ENCODE assay signal across 7 cellular contexts in genomic region chr19:37334179-37335071, GRCh38. TPM values are rescaled to one million over a fixed set of nuclear protein-coding genes. Genes with fewer than 3 reads are reported as not detected.
DNase-seq lines count a peak whose midpoint lies in the region; ATAC-seq and TF ChIP-seq lines count a peak whose summit lies in the region.

No MANE protein-coding gene starts in this region.

- peaks cover 0 to 11% (median 0%) of the 10 kb centered on the region in 3 donors for H3K36me3 ChIP-seq in Peyer's patch

- no peaks in the 10 kb centered on the region for H3K27me3 Mint-ChIP-seq in neural crest cell (ENCODE audit: low read depth)
- H3K27me3 Mint-ChIP-seq in stimulated activated naive CD8-positive, alpha-beta T cell treated with anti-CD3 and anti-CD28 coated beads, Interleukin-15, Interleukin-2, amounts not matched to agents 100 ng/mL and 50 ng/mL, for 24 hours: no peaks in the 10 kb centered on the region

- ATAC-seq in GM18517 (IDR thresholded peaks at IDR 0.05; ENCODE audit: unreplicated experiment) (peak; percentile 90), HG03520 (IDR thresholded peaks at IDR 0.05; ENCODE audit: unreplicated experiment) (peak; percentile 65), foreskin keratinocyte (peak; percentile 96)

- no peaks in the 10 kb centered on the region for H3K9me3 ChIP-seq in Peyer's patch

- DNase-seq in Peyer's patch: peak; percentile 80 to 98 (median 93)
- peak; percentile 29 to 70 (median 52) for DNase-seq in activated naive CD4-positive, alpha-beta T cell (lab: John Stamatoyannopoulos, UW)
- DNase-seq in foreskin keratinocyte: peak; percentile 63 to 82
- DNase-seq in neural crest cell (ENCODE audit: low read depth, low spot score): peak; percentile 71

- H3K27me3 ChIP-seq in Peyer's patch: no peaks in the 10 kb centered on the region
- no peaks in the 10 kb centered on the region for H3K27me3 ChIP-seq in foreskin keratinocyte

- H3K4me1 ChIP-seq in Peyer's patch (peaks cover 0 to 9% (median 3%) of the 10 kb centered on the region in 4 donors), foreskin keratinocyte (no peaks in the 10 kb centered on the region)

- TF ChIP-seq POLR2A in Peyer's patch (IDR thresholded peaks at IDR 0.05): peak; percentile 36 to 39

- peaks cover 28% of the 10 kb centered on the region for H3K36me3 Mint-ChIP-seq in neural crest cell (ENCODE audit: low read depth)
- peaks cover 73% of the 10 kb centered on the region for H3K36me3 Mint-ChIP-seq in stimulated activated naive CD8-positive, alpha-beta T cell treated with anti-CD3 and anti-CD28 coated beads, Interleukin-15, Interleukin-2, amounts not matched to agents 100 ng/mL and 50 ng/mL, for 24 hours (ENCODE audit: low read depth)

- H3K4me3 Mint-ChIP-seq in neural crest cell: peak overlapping the region; percentile 96
- H3K4me3 Mint-ChIP-seq in stimulated activated naive CD8-positive, alpha-beta T cell treated with anti-CD3 and anti-CD28 coated beads, Interleukin-15, Interleukin-2, amounts not matched to agents 100 ng/mL and 50 ng/mL, for 24 hours: peak overlapping the region; percentile 85

- H3K27ac Mint-ChIP-seq in neural crest cell (ENCODE audit: unreplicated experiment): peak overlapping the region; percentile 94
- H3K27ac Mint-ChIP-seq in stimulated activated naive CD8-positive, alpha-beta T cell treated with anti-CD3 and anti-CD28 coated beads, Interleukin-15, Interleukin-2, amounts not matched to agents 100 ng/mL and 50 ng/mL, for 24 hours: peak overlapping the region; percentile 80

- H3K4me1 Mint-ChIP-seq in neural crest cell: peaks cover 21% of the 10 kb centered on the region
- peaks cover 27% of the 10 kb centered on the region for H3K4me1 Mint-ChIP-seq in stimulated activated naive CD8-positive, alpha-beta T cell treated with anti-CD3 and anti-CD28 coated beads, Interleukin-15, Interleukin-2, amounts not matched to agents 100 ng/mL and 50 ng/mL, for 24 hours (ENCODE audit: low read depth)

- no peaks in the 10 kb centered on the region for H3K9me3 Mint-ChIP-seq in neural crest cell
- peaks cover 8% of the 10 kb centered on the region for H3K9me3 Mint-ChIP-seq in stimulated activated naive CD8-positive, alpha-beta T cell treated with anti-CD3 and anti-CD28 coated beads, Interleukin-15, Interleukin-2, amounts not matched to agents 100 ng/mL and 50 ng/mL, for 24 hours

- peak overlapping the region; percentile 74 to 85 (median 80) for H3K27ac ChIP-seq in Peyer's patch
- peak overlapping the region; percentile 71 for H3K27ac ChIP-seq in foreskin keratinocyte

- peak overlapping the region; percentile 50 to 81 (median 71) for H3K4me3 ChIP-seq in Peyer's patch

- TF ChIP-seq CTCF in Peyer's patch (IDR thresholded peaks at IDR 0.05): no peak
- TF ChIP-seq CTCF in foreskin keratinocyte (conservative IDR thresholded peaks at IDR 0.05): peak; percentile 3
- TF ChIP-seq CTCF in neural crest cell (conservative IDR thresholded peaks at IDR 0.05): no peak

RNA-seq across cellular contexts. Expression of gene ZNF527, which starts 36.5 kb away (rescaled TPM):
- total RNA-seq in Peyer's patch (10 to 100 TPM in 1 of 4 donors, 1 to 10 TPM in 3; 3.0 to 14.0 (median 5.7) TPM), foreskin keratinocyte (2.5 and 2.9 TPM in 2 replicates), neural crest cell (8.2 and 8.4 TPM in 2 replicates)
- 0.88 and 0.96 TPM in 2 replicates for polyA plus RNA-seq in foreskin keratinocyte

Comparison
In these comparisons a context has a peak if more than half of its experiments do, and no peak if none do; other contexts are left out.
1. Peak in every context shown above with its lines: DNase-seq, ATAC-seq, H3K4me3 ChIP-seq and H3K27ac ChIP-seq.